Comparison of ENCODE assay signal across 13 cellular contexts in the genomic region with DNA sequence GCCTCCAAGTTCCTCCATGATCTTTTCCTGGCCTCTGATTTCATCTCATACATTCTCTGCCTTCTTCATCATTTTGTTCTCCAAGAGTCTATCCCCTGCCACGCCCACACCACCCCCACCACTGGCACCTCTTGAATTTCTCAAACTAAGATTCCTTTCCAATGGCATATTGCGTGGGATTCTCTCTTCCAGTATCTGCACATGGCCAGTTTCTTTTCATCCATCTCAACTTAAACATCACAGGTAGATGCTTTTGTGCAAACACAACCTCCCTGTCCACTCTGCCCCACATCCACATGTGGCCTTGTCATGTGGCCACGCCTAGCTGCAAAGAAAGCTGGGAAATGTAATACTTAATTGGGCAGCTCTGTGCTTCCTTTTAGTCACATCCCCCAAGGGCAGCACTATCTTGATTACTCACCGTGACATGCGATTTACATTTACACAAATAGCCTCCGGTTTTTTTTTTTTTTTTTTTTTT. TPM values are rescaled to one million over a fixed set of nuclear protein-coding genes. Genes with fewer than 3 reads are reported as not detected.
A peak's percentile ranks its signal among the peaks of the same experiment; 100 is the strongest.
DNase-seq lines count a peak whose midpoint lies in the region; ATAC-seq and TF ChIP-seq lines count a peak whose summit lies in the region.
"Had no signal": no experiment of that assay in that cellular context is flagged by ENCODE, and none has a peak within 500 bp of the region (broad histone marks: within the 10 kb centered on the region; RNA-seq: fewer than 3 reads in every experiment).

No MANE protein-coding gene starts in this region.

- H3K36me3 Mint-ChIP-seq in activated T-cell treated with anti-CD3 and anti-CD28 coated beads, Interleukin-2, amount 50 U/mL, for 24 hours (ENCODE audit: low read depth): no peaks in the 10 kb centered on the region

- ATAC-seq in GM21576 (IDR thresholded peaks at IDR 0.05; ENCODE audit: unreplicated experiment): no peak

- H3K27ac ChIP-seq in RWPE1 (peak overlapping the region; percentile 87), epithelial cell of prostate (peak overlapping the region; percentile 99)
- H3K27ac ChIP-seq: left ventricle myocardium inferior, Peyer's patch, right atrium auricular region had no signal

- peaks cover 22% of the 10 kb centered on the region for H3K4me1 Mint-ChIP-seq in activated T-cell treated with anti-CD3 and anti-CD28 coated beads, Interleukin-2, amount 50 U/mL, for 24 hours (ENCODE audit: low read depth)

- POLR2A ChIA-PET in RWPE1 (lab: Yijun Ruan, JAX; ENCODE audit: low non-redundant PET): interaction anchor here (1.2 to 1.3 kb wide), 2 partner anchors 31 to 112 kb away, joined by 3 to 4 read pairs; a partner anchor contains a TSS
- POLR2A ChIA-PET in HEK293T (lab: Yijun Ruan, JAX): no interaction called here

- DNase-seq in A172 (ENCODE audit: low spot score) (peak; percentile 92), HCEC 1CT (peak; percentile 77), RWPE1 (ENCODE audit: low spot score) (peak; percentile 78), epithelial cell of prostate (ENCODE audit: low read depth, low spot score) (peak; percentile 96), HEK293T (ENCODE audit: extremely low spot score) (no peak), NCI-H1436 treated with DMSO at 0.1 percent for 48 hours (lab: John Stamatoyannopoulos, UW) (no peak)
- no peak for DNase-seq in activated T-cell treated with anti-CD3 and anti-CD28 coated beads, Interleukin-2, amount 50 U/mL, for 24 hours
- DNase-seq: H9, left ventricle myocardium inferior, Peyer's patch had no signal

- H3K27me3 Mint-ChIP-seq in activated T-cell treated with anti-CD3 and anti-CD28 coated beads, Interleukin-2, amount 50 U/mL, for 24 hours: no peaks in the 10 kb centered on the region
- H3K27me3 Mint-ChIP-seq: dendritic cell treated with granulocyte-macrophage colony-stimulating factor and Interleukin-4, amounts not matched to agents 40 ng/mL and 50 ng/mL, for 4 days had no signal

- no peak for TF ChIP-seq CTCF in RWPE1 (conservative IDR thresholded peaks at IDR 0.05; ENCODE audit: low read depth)

- H3K9me3 Mint-ChIP-seq in activated T-cell treated with anti-CD3 and anti-CD28 coated beads, Interleukin-2, amount 50 U/mL, for 24 hours: peaks cover 10% of the 10 kb centered on the region

- no peak overlapping the region for H3K27ac Mint-ChIP-seq in activated T-cell treated with anti-CD3 and anti-CD28 coated beads, Interleukin-2, amount 50 U/mL, for 24 hours
- H3K27ac Mint-ChIP-seq: H9 had no signal

- CTCF ChIA-PET in RWPE1 (lab: Yijun Ruan, JAX) (interaction anchor here (0.5 to 1.3 kb wide), 3 partner anchors 117 to 219 kb away, joined by 3 to 5 read pairs (median 3); no protein-coding TSS in a partner anchor), HEK293T (lab: Yijun Ruan, JAX) (no interaction called here)

- H3K4me3 Mint-ChIP-seq in activated T-cell treated with anti-CD3 and anti-CD28 coated beads, Interleukin-2, amount 50 U/mL, for 24 hours: no peak overlapping the region
- H3K4me3 Mint-ChIP-seq: dendritic cell treated with granulocyte-macrophage colony-stimulating factor and Interleukin-4, amounts not matched to agents 40 ng/mL and 50 ng/mL, for 4 days; H9 had no signal

TF ChIP-seq in HEK293T, 16 proteins besides CTCF, POLR2A, EP300 and RAD21:
- TF ChIP-seq FOXA1 (IDR thresholded peaks at IDR 0.05) (no peak), SP1 (IDR thresholded peaks at IDR 0.05) (no peak), SUZ12 (IDR thresholded peaks at IDR 0.05) (no peak), TARDBP (IDR thresholded peaks at IDR 0.05) (no peak)

RNA-seq across cellular contexts. Expression of a gene that starts 33.4 kb away (rescaled TPM):
- total RNA-seq in A172 (2014; rRNA removed; shearing (Covaris generic)): 19.6 and 22.1 TPM in 2 replicates

Comparison
In these comparisons a context has a peak if more than half of its experiments do, and no peak if none do; other contexts are left out.
1. DNase-seq: peak in A172 (single experiment), HCEC 1CT (single experiment), RWPE1 (single experiment) and epithelial cell of prostate (single experiment); none in HEK293T (single experiment), NCI-H1436 treated with DMSO at 0.1 percent for 48 hours (single experiment) and activated T-cell treated with anti-CD3 and anti-CD28 coated beads, Interleukin-2, amount 50 U/mL, for 24 hours (single experiment).